In genomic region chr14:50452979-50453705, GRCh38 we compare ENCODE assay signal across 10 cellular contexts. TPM values are rescaled to one million over a fixed set of nuclear protein-coding genes. Genes with fewer than 3 reads are reported as not detected.
DNase-seq lines count a peak whose midpoint lies in the region; ATAC-seq, FAIRE-seq and TF ChIP-seq lines count a peak whose summit lies in the region.
"Had no signal": no experiment of that assay in that cellular context is flagged by ENCODE, and none has a peak within 500 bp of the region (broad histone marks: within the 10 kb centered on the region; RNA-seq: fewer than 3 reads in every experiment).

No MANE protein-coding gene starts in this region.

- peaks cover 27% of the 10 kb centered on the region for H3K4me1 ChIP-seq in ACC112 (ENCODE audit: control insufficient read depth, insufficient read depth, low read length, unreplicated experiment)
- peaks cover 12% of the 10 kb centered on the region for H3K4me1 ChIP-seq in body of pancreas
- peaks cover 19% of the 10 kb centered on the region for H3K4me1 ChIP-seq in keratinocyte (ENCODE audit: control insufficient read depth, extremely low read depth, insufficient read depth, low read length)

- FAIRE-seq in keratinocyte (lab: Jason Lieb, UNC) = peak; percentile 85

- WGBS in body of pancreas, 2 donors = 52 to 53% methylated on average over 3 of the region's 3 CpGs

- no peaks in the 10 kb centered on the region for H4K20me1 ChIP-seq in keratinocyte (ENCODE audit: control insufficient read depth, extremely low read depth, insufficient read depth, low read length)

- H3K36me3 Mint-ChIP-seq in HFFc6 (ENCODE audit: low read depth) = peaks cover 22% of the 10 kb centered on the region

- H3K9me1 ChIP-seq in keratinocyte (ENCODE audit: control insufficient read depth, extremely low read depth, insufficient read depth, low read length) = peaks cover 3% of the 10 kb centered on the region

- peaks cover 28% of the 10 kb centered on the region for H3K4me1 Mint-ChIP-seq in HFFc6 (ENCODE audit: low read depth)
- H3K4me1 Mint-ChIP-seq: CD4-positive, alpha-beta memory T cell had no signal

- DNase-seq in HFFc6 = peak; percentile 71
- peak in 1 of 4 donors; percentile 40 for DNase-seq in body of pancreas
- DNase-seq in keratinocyte (ENCODE audit: low read depth, low spot score) = peak; percentile 80
- DNase-seq in stimulated activated naive CD4-positive, alpha-beta T cell treated with Interleukin-2 at 50 U/mL for 16 hours (lab: John Stamatoyannopoulos, UW) = no peak
- no peak for DNase-seq in cerebellar nuclear complex (lab: John Stamatoyannopoulos, UW)
- DNase-seq in DMS153 (lab: John Stamatoyannopoulos, UW) = no peak
- DNase-seq: CD4-positive, alpha-beta memory T cell had no signal

- no peak for TF ChIP-seq POLR2A in body of pancreas (IDR thresholded peaks at IDR 0.05)

- no peaks in the 10 kb centered on the region for H3K9me3 Mint-ChIP-seq in HFFc6

- peak overlapping the region; percentile 55 for H3K4me2 ChIP-seq in keratinocyte (ENCODE audit: control insufficient read depth, extremely low read depth, insufficient read depth, low read depth, low read length)

- H3K36me3 ChIP-seq in ACC112 (ENCODE audit: insufficient read depth, low read length) (peaks cover 53% of the 10 kb centered on the region), body of pancreas (replicated peaks in 1 of 2; ENCODE audit: insufficient read depth in 1 of 2, low read depth in 2 of 2) (peaks cover 0 to 12% of the 10 kb centered on the region in 2 donors), keratinocyte (ENCODE audit: control insufficient read depth in 2 of 2, extremely low read depth in 1 of 2, insufficient read depth in 2 of 2, low read length in 2 of 2) (peaks cover 6 to 15% of the 10 kb centered on the region in 2 experiments)
- H3K36me3 ChIP-seq: neutrophil had no signal

- ATAC-seq in body of pancreas (peak; percentile 89), GM21367 (IDR thresholded peaks at IDR 0.05; ENCODE audit: unreplicated experiment) (no peak)

- H3K27ac ChIP-seq in ACC112 (ENCODE audit: low read depth, low read length) (peak overlapping the region; percentile 88), body of pancreas (no peak overlapping the region), keratinocyte (ENCODE audit: control insufficient read depth, insufficient read depth, low read length) (peak overlapping the region; percentile 97)
- H3K27ac ChIP-seq: neutrophil had no signal

- H2AFZ ChIP-seq in ACC112 (ENCODE audit: low read length, unreplicated experiment) (no peak overlapping the region), keratinocyte (ENCODE audit: control insufficient read depth, low read length) (peak overlapping the region; percentile 43)

- no peak overlapping the region for H3K4me3 ChIP-seq in ACC112 (ENCODE audit: low read depth, low read length)
- H3K4me3 ChIP-seq in body of pancreas = no peak overlapping the region
- no peak overlapping the region for H3K4me3 ChIP-seq in keratinocyte (ENCODE audit: control insufficient read depth in 2 of 3, extremely low read depth in 1 of 3, insufficient read depth in 2 of 3, low read depth in 1 of 3, low read length in 3 of 3)

- H3K27me3 ChIP-seq in ACC112 (ENCODE audit: insufficient read depth, low read length) = no peaks in the 10 kb centered on the region
- no peaks in the 10 kb centered on the region for H3K27me3 ChIP-seq in body of pancreas
- H3K27me3 ChIP-seq in keratinocyte (ENCODE audit: control insufficient read depth, extremely low read depth, insufficient read depth, low read length) = no peaks in the 10 kb centered on the region
- H3K27me3 ChIP-seq: neutrophil had no signal

- dilution Hi-C loops in keratinocyte (cut with MboI; ENCODE audit: extremely low pct_ligation_motif_present, low sequenced_read_pairs) = no loop called here

- no peak for TF ChIP-seq CTCF in HFFc6 (IDR thresholded peaks at IDR 0.05)
- no peak for TF ChIP-seq CTCF in body of pancreas (IDR thresholded peaks at IDR 0.05)
- TF ChIP-seq CTCF in keratinocyte (optimal IDR thresholded peaks at IDR 0.05 in 1 of 3, IDR thresholded peaks at IDR 0.05 in 1 of 3, conservative IDR thresholded peaks at IDR 0.05 in 1 of 3; ENCODE audit: extremely low read depth in 1 of 3, insufficient read depth in 2 of 3, low read length in 3 of 3) = no peak

- intact Hi-C loops in body of pancreas (cut with DNase I) = no loop called here

- H3K27ac Mint-ChIP-seq in HFFc6 = peak overlapping the region; percentile 70

- no peaks in the 10 kb centered on the region for H3K9me3 ChIP-seq in body of pancreas
- H3K9me3 ChIP-seq in keratinocyte (ENCODE audit: control insufficient read depth, low read depth, low read length) = no peaks in the 10 kb centered on the region
- H3K9me3 ChIP-seq: neutrophil had no signal

- H3K79me2 ChIP-seq in ACC112 (ENCODE audit: control insufficient read depth, insufficient read depth, low read length, unreplicated experiment) (no peaks in the 10 kb centered on the region), keratinocyte (ENCODE audit: control insufficient read depth, insufficient read depth, low read length) (no peaks in the 10 kb centered on the region)

- H3K4me3 Mint-ChIP-seq in HFFc6 = no peak overlapping the region; the same call in 1 of the 2 replicates
- H3K4me3 Mint-ChIP-seq: CD4-positive, alpha-beta memory T cell had no signal

- H3K27me3 Mint-ChIP-seq in HFFc6 (ENCODE audit: insufficient read depth) = no peaks in the 10 kb centered on the region
- H3K27me3 Mint-ChIP-seq: CD4-positive, alpha-beta memory T cell had no signal

- H3K9ac ChIP-seq in keratinocyte (ENCODE audit: control insufficient read depth, extremely low read depth, insufficient read depth, low read length) = peak overlapping the region; percentile 68

RNA-seq across cellular contexts. Expression of gene CDKL1, which starts 56.5 kb away (rescaled TPM):
- total RNA-seq in HFFc6 (2021; fragmentation: NEBNext Ultra II Directional; extraction: Animal tissue kit (Norgen Biotek cat#: 25700)) = 1 to 10 TPM; 4.4 to 8.0 (median 6.2) TPM
- 1 to 10 TPM; 6.2 to 7.3 TPM for total RNA-seq in body of pancreas
- 1.7 to 4.7 TPM (median 2.0 TPM) in 3 replicates for polyA plus RNA-seq in keratinocyte
- polyA plus RNA-seq in keratinocyte (2011; ENCODE audit: low read depth) = 2.1 TPM
- 1.3 and 2.6 TPM in 2 replicates for polyA plus RNA-seq in keratinocyte (2011; cell fraction: cytosol; rRNA removed)
- 2.8 and 3.6 TPM in 2 replicates for polyA plus RNA-seq in keratinocyte (2011; cell fraction: nucleus; rRNA removed)
- 5.0 and 9.3 TPM in 2 replicates for polyA plus RNA-seq in keratinocyte (2012; ENCODE audit: low replicate concordance)
- polyA minus RNA-seq in keratinocyte = 0.13 to 9.4 TPM (median 3.2 TPM) in 3 replicates
- 5.9 TPM for polyA minus RNA-seq in keratinocyte (2011; cell fraction: cytosol; rRNA and poly(A)+ RNA removed)
- polyA minus RNA-seq in keratinocyte (2011; cell fraction: nucleus; rRNA and poly(A)+ RNA removed) = 3.6 and 4.3 TPM in 2 replicates

Comparison
In these comparisons a context has a peak if more than half of its experiments do, and no peak if none do; other contexts are left out.
1. H3K27ac ChIP-seq: peak in ACC112 (single experiment) and keratinocyte (single experiment); none in body of pancreas (0 of 4).
2. DNase-seq: peak in HFFc6 (single experiment) and keratinocyte (single experiment); none in stimulated activated naive CD4-positive, alpha-beta T cell treated with Interleukin-2 at 50 U/mL for 16 hours (single experiment), cerebellar nuclear complex (0 of 2) and DMS153 (single experiment).